Comparison of ENCODE assay signal across 8 cellular contexts in genomic region chr6:28080631-28081485, GRCh38. TPM values are rescaled to one million over a fixed set of nuclear protein-coding genes. Genes with fewer than 3 reads are reported as not detected.
DNase-seq lines count a peak whose midpoint lies in the region; ATAC-seq, FAIRE-seq and TF ChIP-seq lines count a peak whose summit lies in the region.

No MANE protein-coding gene starts in this region.

- intact Hi-C loops in activated B cell treated with CpG ODN at 0.5 μM for 24 hours (cut with micrococcal nuclease), result loop anchor here (1.0 to 10.0 kb wide), 19 partner anchors 23 to 1886 kb away; partner anchors contain the start of genes ZKSCAN8, ZSCAN12, ZSCAN16 and ZSCAN26

- peak; percentile 74 for ATAC-seq in HG03175 (IDR thresholded peaks at IDR 0.05; ENCODE audit: unreplicated experiment)
- ATAC-seq in activated B cell treated with CpG ODN at 0.5 μM for 24 hours (ENCODE audit: low read depth), result peak; percentile 68

- DNase-seq in AG04450 (ENCODE audit: low read depth, low spot score) (peak; percentile 92), NCI-H2227 (lab: John Stamatoyannopoulos, UW; ENCODE audit: unreplicated experiment) (peak; percentile 97), activated B cell treated with CpG ODN at 0.5 μM for 24 hours (peak; percentile 89), caudate nucleus (lab: John Stamatoyannopoulos, UW) (peak; percentile 69 to 98 (median 92)), iPS-NIHi7 (ENCODE audit: extremely low spot score) (peak; percentile 94), small intestine (peak; percentile 97)

- FAIRE-seq in small intestine (lab: Jason Lieb, UNC), result no peak

- H3K9me3 ChIP-seq in AG04450 (ENCODE audit: control insufficient read depth, insufficient read depth, low read length) (no peaks in the 10 kb centered on the region; the same call in 1 of the 2 replicates), small intestine (ENCODE audit: control insufficient read depth, low read depth) (no peaks in the 10 kb centered on the region)

- TF ChIP-seq POLR2A in GM18951 (IDR thresholded peaks at IDR 0.05; ENCODE audit: extremely low read depth, insufficient read depth, insufficient read length), result peak; percentile 35

- peak overlapping the region; percentile 97 for H3K27ac Mint-ChIP-seq in activated B cell treated with CpG ODN at 0.5 μM for 24 hours

- H3K4me3 ChIP-seq in AG04450 (ENCODE audit: low read depth, low read length) (peak overlapping the region; percentile 76), small intestine (ENCODE audit: low read depth in 1 of 2, low read length in 2 of 2) (peak overlapping the region; percentile 47 to 62)

- no peaks in the 10 kb centered on the region for H3K27me3 Mint-ChIP-seq in activated B cell treated with CpG ODN at 0.5 μM for 24 hours

- H3K9me3 Mint-ChIP-seq in activated B cell treated with CpG ODN at 0.5 μM for 24 hours, result peaks cover 6% of the 10 kb centered on the region

- H3K27me3 ChIP-seq in AG04450 (ENCODE audit: control insufficient read depth, insufficient read depth, low read length) (no peaks in the 10 kb centered on the region), small intestine (ENCODE audit: control insufficient read depth in 2 of 2, insufficient read depth in 2 of 2, low read length in 2 of 2) (no peaks in the 10 kb centered on the region)

- in situ Hi-C loops in GM18951 (cut with MboI; ENCODE audit: low sequenced_read_pairs, unreplicated experiment), result no loop called here

- H3K4me3 Mint-ChIP-seq in activated B cell treated with CpG ODN at 0.5 μM for 24 hours, result peak overlapping the region; percentile 98

- CTCF ChIA-PET in AG04450 (lab: Charles Lee), result interaction anchor here (1.0 kb wide), 1 partner anchor 24 kb away, joined by 6 read pairs; no protein-coding TSS in a partner anchor
- CTCF ChIA-PET in activated B cell treated with CpG ODN at 0.5 μM for 24 hours (lab: Charles Lee), result interaction anchor here (0.9 kb wide), 1 partner anchor 24 kb away, joined by 3 read pairs; no protein-coding TSS in a partner anchor

- peaks cover 50% of the 10 kb centered on the region for H3K36me3 Mint-ChIP-seq in activated B cell treated with CpG ODN at 0.5 μM for 24 hours (ENCODE audit: low read depth)

- no peaks in the 10 kb centered on the region for H3K4me1 ChIP-seq in small intestine (ENCODE audit: control insufficient read depth in 2 of 2, insufficient read depth in 1 of 2, low read depth in 1 of 2, low read length in 1 of 2)

- peaks cover 3 to 5% of the 10 kb centered on the region in 2 donors for H3K36me3 ChIP-seq in small intestine (ENCODE audit: control insufficient read depth in 2 of 2, insufficient read depth in 2 of 2, low read length in 2 of 2)

- no peak for TF ChIP-seq CTCF in AG04450 (IDR thresholded peaks at IDR 0.05; ENCODE audit: low read depth, low read length)
- no peak for TF ChIP-seq CTCF in activated B cell treated with CpG ODN at 0.5 μM for 24 hours (IDR thresholded peaks at IDR 0.05)

- WGBS in small intestine, 3 donors, result 0 to 1% (median 1%) methylated on average over 46 of the region's 46 CpGs

- peak overlapping the region; percentile 40 for H3K27ac ChIP-seq in AG04450 (ENCODE audit: low read depth, low read length)
- peak overlapping the region; percentile 94 for H3K27ac ChIP-seq in caudate nucleus (ENCODE audit: low read depth, low read length)
- peak overlapping the region; percentile 78 to 89 for H3K27ac ChIP-seq in small intestine (ENCODE audit: low read depth in 1 of 2, low read length in 1 of 2)

- POLR2A ChIA-PET in AG04450 (lab: Yijun Ruan, JAX), result interaction anchor here (0.7 kb wide), 1 partner anchor 30 kb away, joined by 4 read pairs; no protein-coding TSS in a partner anchor
- POLR2A ChIA-PET in activated B cell treated with CpG ODN at 0.5 μM for 24 hours (lab: Charles Lee), result interaction anchor here (0.6 to 3.5 kb wide), 17 partner anchors 11 to 1886 kb away, joined by 3 to 28 read pairs (median 5); partner anchors contain the start of genes ZKSCAN8 and ZSCAN31

- peaks cover 52% of the 10 kb centered on the region for H3K4me1 Mint-ChIP-seq in activated B cell treated with CpG ODN at 0.5 μM for 24 hours

RNA-seq across cellular contexts. Expression of gene ZNF165, which starts 0.5 kb away (rescaled TPM):
- polyA plus RNA-seq in AG04450 (2011; rRNA removed) (0.14 and 0.15 TPM in 2 replicates), small intestine (1 to 10 TPM; 2.7 to 4.3 (median 4.1) TPM)
- 0.17 and 0.18 TPM in 2 replicates for polyA minus RNA-seq in AG04450 (2011; rRNA and poly(A)+ RNA removed)
- 6.0 and 6.3 TPM in 2 replicates for total RNA-seq in activated B cell treated with CpG ODN at 0.5 μM for 24 hours

RNA-seq across cellular contexts. Expression of gene ZSCAN16, which starts 43.6 kb away (rescaled TPM):
- polyA plus RNA-seq in AG04450 (2011; rRNA removed) (2.7 and 3.2 TPM in 2 replicates), small intestine (10 to 100 TPM in 2 of 3 donors, 1 to 10 TPM in 1; 8.6 to 15.4 (median 11.3) TPM)
- polyA minus RNA-seq in AG04450 (2011; rRNA and poly(A)+ RNA removed), result 3.0 and 3.6 TPM in 2 replicates
- total RNA-seq in activated B cell treated with CpG ODN at 0.5 μM for 24 hours, result 10.6 and 12.6 TPM in 2 replicates

Comparison
In these comparisons a context has a peak if more than half of its experiments do, and no peak if none do; other contexts are left out.
1. Peak in every context shown above with its lines: DNase-seq, ATAC-seq, H3K4me3 ChIP-seq and H3K27ac ChIP-seq.
2. H3K27ac ChIP-seq: peak in every context shown above with its lines; median percentile 94 in caudate nucleus; 84 in small intestine; 40 in AG04450.